ENCODE assay signal across 1 cellular context in the genomic region with DNA sequence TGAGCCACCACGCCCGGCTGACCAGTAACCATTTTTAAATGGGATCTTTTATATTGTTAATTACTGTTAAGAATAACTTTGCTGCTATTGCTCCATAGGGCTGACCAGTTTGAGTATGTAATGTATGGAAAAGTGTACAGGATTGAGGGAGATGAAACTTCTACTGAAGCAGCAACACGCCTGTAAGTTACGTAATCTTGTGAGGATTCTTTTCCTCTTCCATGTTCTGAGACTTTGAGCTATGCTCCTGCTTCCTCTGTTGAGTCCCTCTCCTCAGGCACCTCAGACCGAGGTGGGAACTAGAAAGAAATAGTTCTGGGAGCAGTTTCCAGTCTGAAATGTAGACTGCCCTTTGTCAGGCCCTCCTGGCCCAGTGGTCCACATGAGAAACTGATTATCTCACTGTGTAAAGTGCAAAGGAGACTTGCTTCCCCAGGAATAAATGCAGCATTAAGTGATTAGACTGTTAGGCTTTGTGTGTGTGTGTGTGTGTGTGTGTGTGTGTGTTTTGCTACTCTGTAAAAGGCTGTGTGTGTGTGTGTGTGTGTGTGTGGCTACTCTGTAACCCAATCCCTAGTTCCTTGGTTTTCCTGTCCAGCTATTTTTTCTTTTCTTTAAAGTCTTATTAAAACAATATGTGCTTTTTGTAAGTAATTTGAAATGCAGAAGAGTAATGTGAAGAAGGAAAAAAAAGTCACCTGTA.
TF ChIP-seq lines count a peak whose summit lies in the region.

No MANE protein-coding gene starts in this region.

TF ChIP-seq in HepG2, 621 proteins besides CTCF, POLR2A, EP300 and RAD21 (continued from another document):
- TF ChIP-seq, protein P1, sequence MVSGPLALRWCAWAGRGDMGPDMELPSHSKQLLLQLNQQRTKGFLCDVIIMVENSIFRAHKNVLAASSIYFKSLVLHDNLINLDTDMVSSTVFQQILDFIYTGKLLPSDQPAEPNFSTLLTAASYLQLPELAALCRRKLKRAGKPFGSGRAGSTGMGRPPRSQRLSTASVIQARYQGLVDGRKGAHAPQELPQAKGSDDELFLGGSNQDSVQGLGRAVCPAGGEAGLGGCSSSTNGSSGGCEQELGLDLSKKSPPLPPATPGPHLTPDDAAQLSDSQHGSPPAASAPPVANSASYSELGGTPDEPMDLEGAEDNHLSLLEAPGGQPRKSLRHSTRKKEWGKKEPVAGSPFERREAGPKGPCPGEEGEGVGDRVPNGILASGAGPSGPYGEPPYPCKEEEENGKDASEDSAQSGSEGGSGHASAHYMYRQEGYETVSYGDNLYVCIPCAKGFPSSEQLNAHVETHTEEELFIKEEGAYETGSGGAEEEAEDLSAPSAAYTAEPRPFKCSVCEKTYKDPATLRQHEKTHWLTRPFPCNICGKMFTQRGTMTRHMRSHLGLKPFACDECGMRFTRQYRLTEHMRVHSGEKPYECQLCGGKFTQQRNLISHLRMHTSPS (CRISPR knock-in tag; IDR thresholded peaks at IDR 0.05; ENCODE audit: low read depth) = no peak
- TF ChIP-seq SSRP1 (CRISPR knock-in tag; IDR thresholded peaks at IDR 0.05) (no peak), ZNF780A (CRISPR knock-in tag; IDR thresholded peaks at IDR 0.05) (no peak), BORCS8-MEF2B (CRISPR knock-in tag; IDR thresholded peaks at IDR 0.05) (no peak), NFKB2 (CRISPR knock-in tag; IDR thresholded peaks at IDR 0.05; ENCODE audit: borderline replicate concordance) (no peak), GFI1 (CRISPR knock-in tag; IDR thresholded peaks at IDR 0.05; ENCODE audit: borderline replicate concordance) (no peak), CEBPB (IDR thresholded peaks at IDR 0.05; ENCODE audit: borderline replicate concordance, low read depth, low read length) (peak; percentile 67), ZNF547 (CRISPR knock-in tag; IDR thresholded peaks at IDR 0.05) (no peak), ZNF446 (CRISPR knock-in tag; IDR thresholded peaks at IDR 0.05) (no peak), KDM4B (CRISPR knock-in tag; IDR thresholded peaks at IDR 0.05) (no peak), ZNF678 (CRISPR knock-in tag; IDR thresholded peaks at IDR 0.05) (no peak), SALL2 (CRISPR knock-in tag; IDR thresholded peaks at IDR 0.05) (no peak), HMG20A (CRISPR knock-in tag; IDR thresholded peaks at IDR 0.05; ENCODE audit: borderline replicate concordance) (no peak), HIVEP1 (CRISPR knock-in tag; IDR thresholded peaks at IDR 0.05) (no peak), NFYB (CRISPR knock-in tag; IDR thresholded peaks at IDR 0.05) (no peak), ZNF850 (CRISPR knock-in tag; conservative IDR thresholded peaks at IDR 0.05) (no peak), RBFOX2 (IDR thresholded peaks at IDR 0.05; ENCODE audit: low read depth, low read length) (peak; percentile 43; the same call in 1 of the 2 replicates), SIX4 (CRISPR knock-in tag; IDR thresholded peaks at IDR 0.05) (0 out of 2 replicates have a peak, but pooled peaks have one; percentile 31), KLF11 (CRISPR knock-in tag; IDR thresholded peaks at IDR 0.05) (no peak), ZNF816 (CRISPR knock-in tag; IDR thresholded peaks at IDR 0.05; ENCODE audit: borderline replicate concordance) (no peak), ZFP37 (CRISPR knock-in tag; IDR thresholded peaks at IDR 0.05; ENCODE audit: borderline replicate concordance) (no peak), ZNF792 (CRISPR knock-in tag; IDR thresholded peaks at IDR 0.05) (no peak), SCMH1 (CRISPR knock-in tag; IDR thresholded peaks at IDR 0.05; ENCODE audit: borderline replicate concordance) (no peak), MXD4 (CRISPR knock-in tag; IDR thresholded peaks at IDR 0.05) (no peak), ZNF484 (CRISPR knock-in tag; IDR thresholded peaks at IDR 0.05; ENCODE audit: borderline replicate concordance, low read depth) (no peak), ARNTL (CRISPR knock-in tag; IDR thresholded peaks at IDR 0.05) (no peak), CBX1 (IDR thresholded peaks at IDR 0.05; ENCODE audit: low read depth) (no peak), SOX6 (IDR thresholded peaks at IDR 0.05) (no peak), SOX6 (CRISPR knock-in tag; IDR thresholded peaks at IDR 0.05) (peak; percentile 26; the same call in 1 of the 2 replicates), ZNF3 (CRISPR knock-in tag; IDR thresholded peaks at IDR 0.05) (no peak), ZNF441 (CRISPR knock-in tag; IDR thresholded peaks at IDR 0.05; ENCODE audit: borderline replicate concordance) (0 out of 2 replicates have a peak, but pooled peaks have one; percentile 25), CENPT (CRISPR knock-in tag; IDR thresholded peaks at IDR 0.05; ENCODE audit: low read depth) (no peak)
- TF ChIP-seq, protein P2, sequence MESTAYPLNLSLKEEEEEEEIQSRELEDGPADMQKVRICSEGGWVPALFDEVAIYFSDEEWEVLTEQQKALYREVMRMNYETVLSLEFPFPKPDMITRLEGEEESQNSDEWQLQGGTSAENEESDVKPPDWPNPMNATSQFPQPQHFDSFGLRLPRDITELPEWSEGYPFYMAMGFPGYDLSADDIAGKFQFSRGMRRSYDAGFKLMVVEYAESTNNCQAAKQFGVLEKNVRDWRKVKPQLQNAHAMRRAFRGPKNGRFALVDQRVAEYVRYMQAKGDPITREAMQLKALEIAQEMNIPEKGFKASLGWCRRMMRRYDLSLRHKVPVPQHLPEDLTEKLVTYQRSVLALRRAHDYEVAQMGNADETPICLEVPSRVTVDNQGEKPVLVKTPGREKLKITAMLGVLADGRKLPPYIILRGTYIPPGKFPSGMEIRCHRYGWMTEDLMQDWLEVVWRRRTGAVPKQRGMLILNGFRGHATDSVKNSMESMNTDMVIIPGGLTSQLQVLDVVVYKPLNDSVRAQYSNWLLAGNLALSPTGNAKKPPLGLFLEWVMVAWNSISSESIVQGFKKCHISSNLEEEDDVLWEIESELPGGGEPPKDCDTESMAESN (CRISPR knock-in tag; conservative IDR thresholded peaks at IDR 0.05) = no peak
- TF ChIP-seq, protein P3, sequence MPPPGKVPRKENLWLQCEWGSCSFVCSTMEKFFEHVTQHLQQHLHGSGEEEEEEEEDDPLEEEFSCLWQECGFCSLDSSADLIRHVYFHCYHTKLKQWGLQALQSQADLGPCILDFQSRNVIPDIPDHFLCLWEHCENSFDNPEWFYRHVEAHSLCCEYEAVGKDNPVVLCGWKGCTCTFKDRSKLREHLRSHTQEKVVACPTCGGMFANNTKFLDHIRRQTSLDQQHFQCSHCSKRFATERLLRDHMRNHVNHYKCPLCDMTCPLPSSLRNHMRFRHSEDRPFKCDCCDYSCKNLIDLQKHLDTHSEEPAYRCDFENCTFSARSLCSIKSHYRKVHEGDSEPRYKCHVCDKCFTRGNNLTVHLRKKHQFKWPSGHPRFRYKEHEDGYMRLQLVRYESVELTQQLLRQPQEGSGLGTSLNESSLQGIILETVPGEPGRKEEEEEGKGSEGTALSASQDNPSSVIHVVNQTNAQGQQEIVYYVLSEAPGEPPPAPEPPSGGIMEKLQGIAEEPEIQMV (CRISPR knock-in tag; IDR thresholded peaks at IDR 0.05; ENCODE audit: low read depth) = no peak; the same call in 1 of the 2 replicates
- TF ChIP-seq, protein P4, sequence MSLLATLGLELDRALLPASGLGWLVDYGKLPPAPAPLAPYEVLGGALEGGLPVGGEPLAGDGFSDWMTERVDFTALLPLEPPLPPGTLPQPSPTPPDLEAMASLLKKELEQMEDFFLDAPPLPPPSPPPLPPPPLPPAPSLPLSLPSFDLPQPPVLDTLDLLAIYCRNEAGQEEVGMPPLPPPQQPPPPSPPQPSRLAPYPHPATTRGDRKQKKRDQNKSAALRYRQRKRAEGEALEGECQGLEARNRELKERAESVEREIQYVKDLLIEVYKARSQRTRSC (CRISPR knock-in tag; IDR thresholded peaks at IDR 0.05; ENCODE audit: low read depth) = no peak
- TF ChIP-seq, protein P5, sequence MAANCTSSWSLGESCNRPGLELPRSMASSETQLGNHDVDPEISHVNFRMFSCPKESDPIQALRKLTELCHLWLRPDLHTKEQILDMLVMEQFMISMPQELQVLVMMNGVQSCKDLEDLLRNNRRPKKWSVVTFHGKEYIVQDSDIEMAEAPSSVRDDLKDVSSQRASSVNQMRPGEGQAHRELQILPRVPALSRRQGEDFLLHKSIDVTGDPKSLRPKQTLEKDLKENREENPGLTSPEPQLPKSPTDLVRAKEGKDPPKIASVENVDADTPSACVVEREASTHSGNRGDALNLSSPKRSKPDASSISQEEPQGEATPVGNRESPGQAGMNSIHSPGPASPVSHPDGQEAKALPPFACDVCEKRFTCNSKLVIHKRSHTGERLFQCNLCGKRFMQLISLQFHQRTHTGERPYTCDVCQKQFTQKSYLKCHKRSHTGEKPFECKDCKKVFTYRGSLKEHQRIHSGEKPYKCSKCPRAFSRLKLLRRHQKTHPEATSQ (CRISPR knock-in tag; IDR thresholded peaks at IDR 0.05; ENCODE audit: borderline replicate concordance) = no peak
- TF ChIP-seq, protein P6, sequence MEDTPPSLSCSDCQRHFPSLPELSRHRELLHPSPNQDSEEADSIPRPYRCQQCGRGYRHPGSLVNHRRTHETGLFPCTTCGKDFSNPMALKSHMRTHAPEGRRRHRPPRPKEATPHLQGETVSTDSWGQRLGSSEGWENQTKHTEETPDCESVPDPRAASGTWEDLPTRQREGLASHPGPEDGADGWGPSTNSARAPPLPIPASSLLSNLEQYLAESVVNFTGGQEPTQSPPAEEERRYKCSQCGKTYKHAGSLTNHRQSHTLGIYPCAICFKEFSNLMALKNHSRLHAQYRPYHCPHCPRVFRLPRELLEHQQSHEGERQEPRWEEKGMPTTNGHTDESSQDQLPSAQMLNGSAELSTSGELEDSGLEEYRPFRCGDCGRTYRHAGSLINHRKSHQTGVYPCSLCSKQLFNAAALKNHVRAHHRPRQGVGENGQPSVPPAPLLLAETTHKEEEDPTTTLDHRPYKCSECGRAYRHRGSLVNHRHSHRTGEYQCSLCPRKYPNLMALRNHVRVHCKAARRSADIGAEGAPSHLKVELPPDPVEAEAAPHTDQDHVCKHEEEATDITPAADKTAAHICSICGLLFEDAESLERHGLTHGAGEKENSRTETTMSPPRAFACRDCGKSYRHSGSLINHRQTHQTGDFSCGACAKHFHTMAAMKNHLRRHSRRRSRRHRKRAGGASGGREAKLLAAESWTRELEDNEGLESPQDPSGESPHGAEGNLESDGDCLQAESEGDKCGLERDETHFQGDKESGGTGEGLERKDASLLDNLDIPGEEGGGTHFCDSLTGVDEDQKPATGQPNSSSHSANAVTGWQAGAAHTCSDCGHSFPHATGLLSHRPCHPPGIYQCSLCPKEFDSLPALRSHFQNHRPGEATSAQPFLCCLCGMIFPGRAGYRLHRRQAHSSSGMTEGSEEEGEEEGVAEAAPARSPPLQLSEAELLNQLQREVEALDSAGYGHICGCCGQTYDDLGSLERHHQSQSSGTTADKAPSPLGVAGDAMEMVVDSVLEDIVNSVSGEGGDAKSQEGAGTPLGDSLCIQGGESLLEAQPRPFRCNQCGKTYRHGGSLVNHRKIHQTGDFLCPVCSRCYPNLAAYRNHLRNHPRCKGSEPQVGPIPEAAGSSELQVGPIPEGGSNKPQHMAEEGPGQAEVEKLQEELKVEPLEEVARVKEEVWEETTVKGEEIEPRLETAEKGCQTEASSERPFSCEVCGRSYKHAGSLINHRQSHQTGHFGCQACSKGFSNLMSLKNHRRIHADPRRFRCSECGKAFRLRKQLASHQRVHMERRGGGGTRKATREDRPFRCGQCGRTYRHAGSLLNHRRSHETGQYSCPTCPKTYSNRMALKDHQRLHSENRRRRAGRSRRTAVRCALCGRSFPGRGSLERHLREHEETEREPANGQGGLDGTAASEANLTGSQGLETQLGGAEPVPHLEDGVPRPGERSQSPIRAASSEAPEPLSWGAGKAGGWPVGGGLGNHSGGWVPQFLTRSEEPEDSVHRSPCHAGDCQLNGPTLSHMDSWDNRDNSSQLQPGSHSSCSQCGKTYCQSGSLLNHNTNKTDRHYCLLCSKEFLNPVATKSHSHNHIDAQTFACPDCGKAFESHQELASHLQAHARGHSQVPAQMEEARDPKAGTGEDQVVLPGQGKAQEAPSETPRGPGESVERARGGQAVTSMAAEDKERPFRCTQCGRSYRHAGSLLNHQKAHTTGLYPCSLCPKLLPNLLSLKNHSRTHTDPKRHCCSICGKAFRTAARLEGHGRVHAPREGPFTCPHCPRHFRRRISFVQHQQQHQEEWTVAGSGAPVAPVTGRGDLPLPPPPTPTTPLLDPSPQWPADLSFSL (CRISPR knock-in tag; IDR thresholded peaks at IDR 0.05) = peak; percentile 83
- TF ChIP-seq, protein P7, sequence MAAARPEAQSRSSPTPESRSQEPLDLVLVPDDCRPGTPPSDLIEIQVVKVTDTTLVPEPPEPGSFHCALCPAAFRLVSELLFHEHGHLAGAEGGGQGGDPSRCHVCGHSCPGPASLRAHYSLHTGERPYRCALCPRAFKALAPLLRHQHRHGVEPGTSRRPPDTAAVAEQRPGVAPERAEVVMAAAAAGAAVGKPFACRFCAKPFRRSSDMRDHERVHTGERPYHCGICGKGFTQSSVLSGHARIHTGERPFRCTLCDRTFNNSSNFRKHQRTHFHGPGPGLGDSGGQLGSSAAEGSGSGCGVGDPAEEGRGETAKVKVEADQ (CRISPR knock-in tag; IDR thresholded peaks at IDR 0.05; ENCODE audit: borderline replicate concordance) = no peak
- TF ChIP-seq, protein P8, sequence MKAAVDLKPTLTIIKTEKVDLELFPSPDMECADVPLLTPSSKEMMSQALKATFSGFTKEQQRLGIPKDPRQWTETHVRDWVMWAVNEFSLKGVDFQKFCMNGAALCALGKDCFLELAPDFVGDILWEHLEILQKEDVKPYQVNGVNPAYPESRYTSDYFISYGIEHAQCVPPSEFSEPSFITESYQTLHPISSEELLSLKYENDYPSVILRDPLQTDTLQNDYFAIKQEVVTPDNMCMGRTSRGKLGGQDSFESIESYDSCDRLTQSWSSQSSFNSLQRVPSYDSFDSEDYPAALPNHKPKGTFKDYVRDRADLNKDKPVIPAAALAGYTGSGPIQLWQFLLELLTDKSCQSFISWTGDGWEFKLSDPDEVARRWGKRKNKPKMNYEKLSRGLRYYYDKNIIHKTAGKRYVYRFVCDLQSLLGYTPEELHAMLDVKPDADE (CRISPR knock-in tag; IDR thresholded peaks at IDR 0.05) = no peak
- TF ChIP-seq, protein P9, sequence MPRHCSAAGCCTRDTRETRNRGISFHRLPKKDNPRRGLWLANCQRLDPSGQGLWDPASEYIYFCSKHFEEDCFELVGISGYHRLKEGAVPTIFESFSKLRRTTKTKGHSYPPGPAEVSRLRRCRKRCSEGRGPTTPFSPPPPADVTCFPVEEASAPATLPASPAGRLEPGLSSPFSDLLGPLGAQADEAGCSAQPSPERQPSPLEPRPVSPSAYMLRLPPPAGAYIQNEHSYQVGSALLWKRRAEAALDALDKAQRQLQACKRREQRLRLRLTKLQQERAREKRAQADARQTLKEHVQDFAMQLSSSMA (CRISPR knock-in tag; IDR thresholded peaks at IDR 0.05) = no peak
- TF ChIP-seq, protein P10, sequence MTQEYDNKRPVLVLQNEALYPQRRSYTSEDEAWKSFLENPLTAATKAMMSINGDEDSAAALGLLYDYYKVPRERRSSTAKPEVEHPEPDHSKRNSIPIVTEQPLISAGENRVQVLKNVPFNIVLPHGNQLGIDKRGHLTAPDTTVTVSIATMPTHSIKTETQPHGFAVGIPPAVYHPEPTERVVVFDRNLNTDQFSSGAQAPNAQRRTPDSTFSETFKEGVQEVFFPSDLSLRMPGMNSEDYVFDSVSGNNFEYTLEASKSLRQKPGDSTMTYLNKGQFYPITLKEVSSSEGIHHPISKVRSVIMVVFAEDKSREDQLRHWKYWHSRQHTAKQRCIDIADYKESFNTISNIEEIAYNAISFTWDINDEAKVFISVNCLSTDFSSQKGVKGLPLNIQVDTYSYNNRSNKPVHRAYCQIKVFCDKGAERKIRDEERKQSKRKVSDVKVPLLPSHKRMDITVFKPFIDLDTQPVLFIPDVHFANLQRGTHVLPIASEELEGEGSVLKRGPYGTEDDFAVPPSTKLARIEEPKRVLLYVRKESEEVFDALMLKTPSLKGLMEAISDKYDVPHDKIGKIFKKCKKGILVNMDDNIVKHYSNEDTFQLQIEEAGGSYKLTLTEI (CRISPR knock-in tag; conservative IDR thresholded peaks at IDR 0.05) = no peak
TF ChIP-seq in HepG2: peak in this region for 20.
